8 cellular contexts compared by ENCODE assay signal in the genomic region with DNA sequence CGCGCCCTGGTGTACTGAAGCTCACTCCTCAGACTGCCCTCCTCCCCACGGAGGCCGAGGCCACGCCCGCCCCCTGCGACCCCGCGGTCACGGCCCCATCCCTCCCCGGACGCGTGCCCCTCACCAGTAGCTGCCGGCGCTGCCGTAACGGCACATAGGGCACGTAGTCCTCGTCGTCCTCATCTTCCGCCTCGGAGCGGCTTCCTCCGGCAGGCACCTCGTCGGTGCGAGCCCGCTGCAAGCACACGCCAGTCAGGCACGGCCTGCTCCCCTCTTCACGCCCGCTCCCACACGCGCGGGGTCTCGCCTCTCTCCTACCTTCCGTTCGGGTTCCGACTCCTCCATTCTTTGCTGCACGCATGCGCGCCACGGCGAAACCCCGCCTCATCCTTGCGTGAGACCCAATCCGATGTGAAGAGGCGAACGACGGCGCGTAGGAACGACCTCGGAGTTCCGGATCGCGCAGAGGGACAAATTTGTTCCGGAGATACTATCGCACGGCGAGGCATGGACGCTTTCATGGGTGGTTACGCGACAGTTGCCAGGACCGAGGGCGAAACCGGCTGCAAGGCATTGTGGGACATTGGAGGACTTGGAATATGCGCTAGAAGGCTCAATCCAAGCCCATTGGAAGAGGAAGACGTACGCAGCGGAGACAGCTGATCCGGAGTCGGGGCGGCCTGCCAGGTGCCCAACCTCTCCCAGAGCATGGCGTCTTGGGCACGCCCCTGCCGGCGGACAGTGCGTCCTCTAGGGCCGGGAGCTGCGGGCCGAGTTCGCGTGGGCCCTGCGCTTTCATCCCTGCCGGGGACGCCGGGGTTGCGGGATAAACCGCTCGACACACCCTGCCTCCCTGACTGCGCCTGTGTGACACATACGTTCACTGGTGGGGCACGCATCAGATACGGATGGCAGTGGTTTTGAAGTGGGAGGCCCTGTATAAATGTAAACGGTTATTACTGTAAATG. TPM values are rescaled to one million over a fixed set of nuclear protein-coding genes. Genes with fewer than 3 reads are reported as not detected.
DNase-seq lines count a peak whose midpoint lies in the region; ATAC-seq and FAIRE-seq lines count a peak whose summit lies in the region.

A gene (minus strand): TSS at position 361 of the 968 bp plus-strand sequence. CDS start 16 bp downstream, at position 345.

- peaks cover 7 to 24% of the 10 kb centered on the region in 2 donors for H3K36me3 Mint-ChIP-seq in activated T-cell treated with anti-CD3 and anti-CD28 coated beads, Interleukin-2, amount 50 U/mL, for 72 hours (ENCODE audit: insufficient read depth in 2 of 2)

- H3K36me3 ChIP-seq in muscle layer of colon (ENCODE audit: insufficient read depth, low read length) = peaks cover 64% of the 10 kb centered on the region

- H3K4me3 ChIP-seq in muscle layer of colon (ENCODE audit: low read depth in 1 of 2, low read length in 2 of 2) = peak within 1 kb of the TSS; percentile 86 to 92

- H3K9me3 ChIP-seq in muscle layer of colon (ENCODE audit: low read length) = no peaks in the 10 kb centered on the region

- peaks cover 63% of the 10 kb centered on the region for H3K4me1 Mint-ChIP-seq in activated T-cell treated with anti-CD3 and anti-CD28 coated beads, Interleukin-2, amount 50 U/mL, for 72 hours (ENCODE audit: low read depth)

- no peaks in the 10 kb centered on the region for H3K27me3 Mint-ChIP-seq in activated T-cell treated with anti-CD3 and anti-CD28 coated beads, Interleukin-2, amount 50 U/mL, for 72 hours (ENCODE audit: low read depth)

- peak; percentile 80 for ATAC-seq in GM21723 (IDR thresholded peaks at IDR 0.05; ENCODE audit: unreplicated experiment)
- peak; percentile 89 to 90 for ATAC-seq in activated T-cell treated with anti-CD3 and anti-CD28 coated beads, Interleukin-2, amount 50 U/mL, for 72 hours (replicated peaks in 1 of 2)
- ATAC-seq in esophagus mucosa = peak; percentile 86

- H3K27me3 ChIP-seq in muscle layer of colon (ENCODE audit: control insufficient read depth in 1 of 2, insufficient read depth in 2 of 2, low read length in 2 of 2) = no peaks in the 10 kb centered on the region

- H3K27ac Mint-ChIP-seq in activated T-cell treated with anti-CD3 and anti-CD28 coated beads, Interleukin-2, amount 50 U/mL, for 72 hours = peak within 1 kb of the TSS; percentile 71

- peak within 1 kb of the TSS; percentile 85 for H3K27ac ChIP-seq in muscle layer of colon (ENCODE audit: low read depth, low read length)

- peaks cover 13% of the 10 kb centered on the region for H3K4me1 ChIP-seq in muscle layer of colon (ENCODE audit: insufficient read depth, low read length)

- H3K4me3 Mint-ChIP-seq in activated T-cell treated with anti-CD3 and anti-CD28 coated beads, Interleukin-2, amount 50 U/mL, for 72 hours = peak within 1 kb of the TSS; percentile 85 to 91

- H3K9ac ChIP-seq in muscle layer of colon (ENCODE audit: low read length) = peak within 1 kb of the TSS; percentile 26

- peak; percentile 91 for FAIRE-seq in RCC 7860 (lab: Jason Lieb, UNC)

- DNase-seq in DMS79 treated with DMSO at 0.1 percent for 48 hours (lab: John Stamatoyannopoulos, UW) = peak; percentile 85
- peak; percentile 92 for DNase-seq in KG1 (lab: John Stamatoyannopoulos, UW)
- peak; percentile 97 for DNase-seq in RCC 7860 (ENCODE audit: low spot score)
- peak; percentile 96 to 97 for DNase-seq in activated T-cell treated with anti-CD3 and anti-CD28 coated beads, Interleukin-2, amount 50 U/mL, for 72 hours
- DNase-seq in stimulated activated CD8-positive, alpha-beta memory T cell treated with anti-CD3 and anti-CD28 coated beads, Interleukin-7, amount 100 ng/mL, for 24 hours (ENCODE audit: low read depth) = peak; percentile 91

- H3K9me3 Mint-ChIP-seq in activated T-cell treated with anti-CD3 and anti-CD28 coated beads, Interleukin-2, amount 50 U/mL, for 72 hours = no peaks in the 10 kb centered on the region

RNA-seq across cellular contexts. Expression of the gene that starts here (rescaled TPM):
- 100 to 1,000 TPM in 1 of 2 donors, 10 to 100 TPM in 1; 89.2 to 117 TPM for total RNA-seq in activated T-cell treated with anti-CD3 and anti-CD28 coated beads, Interleukin-2, amount 50 U/mL, for 72 hours
- 64.2 TPM for total RNA-seq in esophagus mucosa

Comparison
In these comparisons a context has a peak if more than half of its experiments do, and no peak if none do; other contexts are left out.
1. Peak in every context shown above with its lines: DNase-seq, ATAC-seq, H3K4me3 ChIP-seq and H3K27ac ChIP-seq.